In the genomic region with DNA sequence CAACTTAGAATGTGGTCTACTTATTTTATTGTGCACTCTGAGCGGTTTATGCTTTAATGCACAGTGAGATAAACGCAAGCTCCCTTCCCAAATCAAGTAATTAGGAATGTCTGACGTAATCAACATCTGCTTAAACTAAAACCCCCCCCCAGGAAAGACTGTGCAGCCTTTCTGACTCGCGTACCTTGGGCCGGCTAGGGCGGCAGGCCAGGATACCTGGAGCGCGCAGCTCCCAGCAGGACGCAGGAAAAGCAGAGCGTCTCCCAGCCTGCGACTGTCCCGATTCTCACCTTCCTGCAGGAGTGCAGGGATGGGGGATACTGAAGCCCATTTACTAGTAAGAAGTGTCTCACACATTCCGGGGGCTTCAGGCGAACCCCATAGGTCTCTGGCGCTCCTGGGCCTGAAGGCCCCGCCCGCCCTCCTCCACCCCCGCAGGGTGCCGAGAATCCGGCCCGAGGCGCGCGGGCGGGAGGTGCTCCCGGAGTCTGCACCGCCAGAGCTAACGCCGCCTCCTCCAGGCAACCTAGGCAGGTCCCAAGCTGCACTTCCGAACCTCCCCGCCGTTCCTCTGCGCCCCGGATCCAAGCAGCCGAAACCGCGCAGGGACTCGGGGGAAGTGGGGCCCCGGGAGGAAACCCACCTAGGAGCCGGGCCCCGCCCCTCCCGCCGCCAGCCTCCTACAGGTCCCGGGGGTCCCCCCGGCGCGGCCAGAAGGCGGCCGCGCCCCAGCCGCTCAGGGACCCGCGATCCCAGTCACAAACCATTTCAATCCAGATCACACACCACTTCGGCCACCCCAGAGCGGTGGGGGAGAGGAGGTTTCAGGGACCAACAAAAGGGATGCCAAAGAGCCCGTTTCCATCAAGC, we compare ENCODE assay signal across 8 cellular contexts. TPM values are rescaled to one million over a fixed set of nuclear protein-coding genes. Genes with fewer than 3 reads are reported as not detected.
DNase-seq lines count a peak whose midpoint lies in the region; ATAC-seq and TF ChIP-seq lines count a peak whose summit lies in the region.

No MANE protein-coding gene starts in this region.

- peaks cover 11 to 14% of the 10 kb centered on the region in 2 donors for H3K27me3 ChIP-seq in mucosa of rectum (ENCODE audit: control insufficient read depth in 2 of 2, insufficient read depth in 2 of 2, low read length in 2 of 2)
- H3K27me3 ChIP-seq in vagina = no peaks in the 10 kb centered on the region

- ATAC-seq in SK-N-SH treated with all-trans-retinoic acid at 6 μM for 48 hours (peak; percentile 80), GM18517 (IDR thresholded peaks at IDR 0.05; ENCODE audit: unreplicated experiment) (no peak)

- H3K4me3 Mint-ChIP-seq in endothelial cell (ENCODE audit: unreplicated experiment) = peak overlapping the region; percentile 72

- no peaks in the 10 kb centered on the region for H3K36me3 ChIP-seq in mucosa of rectum (ENCODE audit: control insufficient read depth in 2 of 2, insufficient read depth in 2 of 2, low read length in 2 of 2)
- no peaks in the 10 kb centered on the region for H3K36me3 ChIP-seq in vagina

- TF ChIP-seq CTCF in endothelial cell (IDR thresholded peaks at IDR 0.05; ENCODE audit: unreplicated experiment) (no peak), vagina (IDR thresholded peaks at IDR 0.05) (peak in 1 of 3 experiments; percentile 34)

- intact Hi-C loops in vagina (cut with DNase I) = loop anchor here (10.0 kb wide), 1 partner anchor 54 kb away; no protein-coding TSS in a partner anchor

- H3K4me1 ChIP-seq in mucosa of rectum (ENCODE audit: control insufficient read depth in 2 of 2, insufficient read depth in 2 of 2, low read length in 2 of 2) = peaks cover 10 to 12% of the 10 kb centered on the region in 2 donors
- H3K4me1 ChIP-seq in vagina = peaks cover 59% of the 10 kb centered on the region

- no peaks in the 10 kb centered on the region for H3K36me3 Mint-ChIP-seq in endothelial cell (ENCODE audit: low read depth, unreplicated experiment)

- H3K9me3 ChIP-seq in mucosa of rectum (ENCODE audit: control insufficient read depth in 2 of 2, low read length in 2 of 2) (peaks cover 0 to 4% of the 10 kb centered on the region in 2 donors), vagina (no peaks in the 10 kb centered on the region)

- TF ChIP-seq POLR2A in vagina (IDR thresholded peaks at IDR 0.05) = no peak

- H3K9me3 Mint-ChIP-seq in endothelial cell (ENCODE audit: unreplicated experiment) = no peaks in the 10 kb centered on the region

- H3K27ac ChIP-seq in mucosa of rectum (ENCODE audit: low read depth in 2 of 2, low read length in 2 of 2) (peak overlapping the region; percentile 57 to 69), vagina (peak overlapping the region; percentile 87)

- H3K9ac ChIP-seq in mucosa of rectum (ENCODE audit: low read depth in 1 of 2, low read length in 2 of 2) = peak overlapping the region; percentile 26 to 48

- H3K4me1 Mint-ChIP-seq in endothelial cell (ENCODE audit: unreplicated experiment) = peaks cover 19% of the 10 kb centered on the region

- H3K27ac Mint-ChIP-seq in endothelial cell (ENCODE audit: unreplicated experiment) = no peak overlapping the region

- peak; percentile 29 for DNase-seq in activated naive CD4-positive, alpha-beta T cell treated with Interleukin-2 at 50 U/mL for 16 hours
- no peak for DNase-seq in activated naive CD4-positive, alpha-beta T cell (lab: John Stamatoyannopoulos, UW)
- DNase-seq in endothelial cell (ENCODE audit: low spot score) (peak; percentile 61), vagina (ENCODE audit: extremely low spot score in 2 of 2) (peak in 1 of 2 donors; percentile 89), cerebellum (ENCODE audit: low spot score) (no peak)

- H3K4me3 ChIP-seq in mucosa of rectum (ENCODE audit: low read length in 2 of 2) = peak overlapping the region; percentile 58 to 74
- peak overlapping the region; percentile 63 to 85 for H3K4me3 ChIP-seq in vagina

- peaks cover 13% of the 10 kb centered on the region for H3K27me3 Mint-ChIP-seq in endothelial cell (ENCODE audit: unreplicated experiment)

TF ChIP-seq in SK-N-SH treated with all-trans-retinoic acid at 6 μM for 48 hours, 23 proteins besides CTCF, POLR2A, EP300 and RAD21:
- TF ChIP-seq CSDC2 (CRISPR knock-in tag; IDR thresholded peaks at IDR 0.05) (no peak), ARNTL (CRISPR knock-in tag; IDR thresholded peaks at IDR 0.05; ENCODE audit: borderline replicate concordance, low read depth) (no peak), TCF4 (CRISPR knock-in tag; IDR thresholded peaks at IDR 0.05; ENCODE audit: borderline replicate concordance) (0 out of 2 replicates have a peak, but pooled peaks have one; percentile 12)
TF ChIP-seq in SK-N-SH treated with all-trans-retinoic acid at 6 μM for 48 hours: peak in this region for 1.

RNA-seq across cellular contexts. Expression of gene ROR2, which starts 1.4 kb away (rescaled TPM):
- total RNA-seq in endothelial cell (ENCODE audit: unreplicated experiment) = 3.5 TPM
- total RNA-seq in vagina = 22.3 TPM
- total RNA-seq in cerebellum = 7.1 TPM

Comparison
In these comparisons a context has a peak if more than half of its experiments do, and no peak if none do; other contexts are left out.
1. DNase-seq: peak in activated naive CD4-positive, alpha-beta T cell treated with Interleukin-2 at 50 U/mL for 16 hours (single experiment) and endothelial cell (single experiment); none in activated naive CD4-positive, alpha-beta T cell (0 of 4) and cerebellum (single experiment).